In genomic region chr2:237171895-237172294, GRCh38 we compare ENCODE assay signal across 16 cellular contexts.
DNase-seq lines count a peak whose midpoint lies in the region; ATAC-seq and TF ChIP-seq lines count a peak whose summit lies in the region.
"Had no signal": no experiment of that assay in that cellular context is flagged by ENCODE, and none has a peak within 500 bp of the region (broad histone marks: within the 10 kb centered on the region; RNA-seq: fewer than 3 reads in every experiment).

No MANE protein-coding gene starts in this region.

- H3K27me3 ChIP-seq in ACC112 (ENCODE audit: insufficient read depth, low read length) (no peaks in the 10 kb centered on the region), hepatocyte (no peaks in the 10 kb centered on the region), skeletal muscle satellite cell (ENCODE audit: control insufficient read depth, insufficient read depth, low read length) (no peaks in the 10 kb centered on the region)

- DNase-seq in hepatocyte (ENCODE audit: low spot score): no peak
- no peak for DNase-seq in kidney glomerular epithelial cell (lab: John Stamatoyannopoulos, UW)
- no peak for DNase-seq in stimulated activated CD4-positive, alpha-beta T cell treated with anti-CD3 and anti-CD28 coated beads, Interleukin-2, amount 100 ng/mL, for 24 hours
- no peak for DNase-seq in NOMO-1 (lab: John Stamatoyannopoulos, UW; ENCODE audit: unreplicated experiment in 2 of 2)
- DNase-seq: activated CD4-positive, alpha-beta T cell treated with anti-CD3 and anti-CD28 coated beads, Interleukin-2, amount 50 U/mL, for 1 hour; activated naive CD8-positive, alpha-beta T cell treated with anti-CD3 and anti-CD28 coated beads for 36 hours; activated T-cell treated with anti-CD3 and anti-CD28 coated beads for 4 hours; immature natural killer cell; MM.1S; NCI-H1930; occipital lobe had no signal

- WGBS in hepatocyte (ENCODE audit: low lambda C conversion rate, missing lambda C conversion rate): 65% methylated on average over 4 of the region's 4 CpGs

- H3K4me3 ChIP-seq in ACC112 (ENCODE audit: low read depth, low read length): peak overlapping the region; percentile 41; the same call in 1 of the 2 replicates
- no peak overlapping the region for H3K4me3 ChIP-seq in hepatocyte
- no peak overlapping the region for H3K4me3 ChIP-seq in skeletal muscle satellite cell (ENCODE audit: low read length)
- H3K4me3 ChIP-seq: HAP-1 had no signal

- peak overlapping the region; percentile 68 for H3K9ac ChIP-seq in skeletal muscle satellite cell (ENCODE audit: low read depth, low read length)

- no peaks in the 10 kb centered on the region for H4K20me1 ChIP-seq in hepatocyte (ENCODE audit: insufficient read depth, poor library complexity, severe bottlenecking)

- peak overlapping the region; percentile 66 for H2AFZ ChIP-seq in ACC112 (ENCODE audit: low read length, unreplicated experiment)
- no peak overlapping the region for H2AFZ ChIP-seq in hepatocyte

- peak overlapping the region; percentile 91 for H3K27ac ChIP-seq in ACC112 (ENCODE audit: low read depth, low read length)
- peak overlapping the region; percentile 74 for H3K27ac ChIP-seq in hepatocyte

- H3K79me2 ChIP-seq in ACC112 (ENCODE audit: control insufficient read depth, insufficient read depth, low read length, unreplicated experiment) (no peaks in the 10 kb centered on the region), hepatocyte (no peaks in the 10 kb centered on the region)

- H3K9me3 ChIP-seq in hepatocyte (ENCODE audit: low read depth) (peaks cover 26% of the 10 kb centered on the region), skeletal muscle satellite cell (replicated peaks; ENCODE audit: low read length) (peaks cover 3% of the 10 kb centered on the region)
- H3K9me3 ChIP-seq: HAP-1 had no signal

- no peaks in the 10 kb centered on the region for H3K9me2 ChIP-seq in hepatocyte (replicated peaks; ENCODE audit: insufficient read depth)

- H3K4me1 ChIP-seq in ACC112 (ENCODE audit: control insufficient read depth, insufficient read depth, low read length, unreplicated experiment): peaks cover 27% of the 10 kb centered on the region
- H3K4me1 ChIP-seq in hepatocyte (ENCODE audit: insufficient read depth): peaks cover 9% of the 10 kb centered on the region
- peaks cover 15% of the 10 kb centered on the region for H3K4me1 ChIP-seq in skeletal muscle satellite cell (ENCODE audit: control insufficient read depth, insufficient read depth, low read length)
- H3K4me1 ChIP-seq: HAP-1 had no signal

- TF ChIP-seq CTCF in hepatocyte (IDR thresholded peaks at IDR 0.05; ENCODE audit: poor library complexity): no peak

- H3K36me3 ChIP-seq in ACC112 (ENCODE audit: insufficient read depth, low read length) (peaks cover 12% of the 10 kb centered on the region), hepatocyte (replicated peaks; ENCODE audit: insufficient read depth, low read depth) (no peaks in the 10 kb centered on the region), skeletal muscle satellite cell (ENCODE audit: insufficient read depth, low read length) (no peaks in the 10 kb centered on the region)
- H3K36me3 ChIP-seq: HAP-1 had no signal

- H3K4me2 ChIP-seq in hepatocyte (peak overlapping the region; percentile 25), skeletal muscle satellite cell (ENCODE audit: low read length) (peak overlapping the region; percentile 76)

- ATAC-seq in SK-N-SH treated with all-trans-retinoic acid at 6 μM for 48 hours (peak; percentile 29), GM18867 (IDR thresholded peaks at IDR 0.05; ENCODE audit: unreplicated experiment) (no peak)

TF ChIP-seq in SK-N-SH treated with all-trans-retinoic acid at 6 μM for 48 hours, 23 proteins besides CTCF, POLR2A, EP300 and RAD21:
- TF ChIP-seq ISL1 (CRISPR knock-in tag; IDR thresholded peaks at IDR 0.05) (no peak), RARB (CRISPR knock-in tag; IDR thresholded peaks at IDR 0.05) (no peak), CSDC2 (CRISPR knock-in tag; IDR thresholded peaks at IDR 0.05) (no peak), TOX (CRISPR knock-in tag; IDR thresholded peaks at IDR 0.05; ENCODE audit: borderline replicate concordance) (no peak), ZNF70 (CRISPR knock-in tag; IDR thresholded peaks at IDR 0.05) (no peak), CSRNP3 (CRISPR knock-in tag; IDR thresholded peaks at IDR 0.05) (no peak), PPARA (CRISPR knock-in tag; IDR thresholded peaks at IDR 0.05; ENCODE audit: borderline replicate concordance) (no peak), TSHZ2 (CRISPR knock-in tag; IDR thresholded peaks at IDR 0.05) (no peak), ZFP3 (CRISPR knock-in tag; IDR thresholded peaks at IDR 0.05) (no peak), GLIS3 (CRISPR knock-in tag; IDR thresholded peaks at IDR 0.05) (no peak), TCF4 (CRISPR knock-in tag; IDR thresholded peaks at IDR 0.05; ENCODE audit: borderline replicate concordance) (no peak), CREB5 (CRISPR knock-in tag; IDR thresholded peaks at IDR 0.05; ENCODE audit: low read depth) (no peak), ZNF8 (CRISPR knock-in tag; IDR thresholded peaks at IDR 0.05) (no peak), ZC3H10 (CRISPR knock-in tag; IDR thresholded peaks at IDR 0.05) (no peak)
